In the genomic region with DNA sequence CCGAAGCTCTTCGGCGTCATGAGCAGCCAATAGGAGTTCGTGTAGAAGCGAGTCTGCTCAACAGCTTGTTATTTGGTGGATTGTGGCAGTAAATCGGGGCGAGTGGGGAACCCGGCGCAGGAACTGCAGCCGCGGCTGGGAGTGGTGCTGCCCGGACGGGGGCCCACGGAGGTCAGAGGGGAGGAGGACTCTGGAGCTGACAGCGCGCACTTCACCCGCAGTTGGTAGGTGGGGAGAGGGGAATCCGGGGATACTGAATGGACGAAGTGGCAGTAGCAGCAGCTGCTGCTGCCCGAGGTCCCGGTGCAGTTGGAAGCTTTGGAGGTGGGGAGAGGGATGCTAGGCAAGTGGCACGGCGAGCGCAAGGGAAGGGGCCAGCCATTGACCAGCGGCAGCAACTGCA, we compare ENCODE assay signal across 1 cellular context.
TF ChIP-seq lines count a peak whose summit lies in the region.

A gene with protein sequence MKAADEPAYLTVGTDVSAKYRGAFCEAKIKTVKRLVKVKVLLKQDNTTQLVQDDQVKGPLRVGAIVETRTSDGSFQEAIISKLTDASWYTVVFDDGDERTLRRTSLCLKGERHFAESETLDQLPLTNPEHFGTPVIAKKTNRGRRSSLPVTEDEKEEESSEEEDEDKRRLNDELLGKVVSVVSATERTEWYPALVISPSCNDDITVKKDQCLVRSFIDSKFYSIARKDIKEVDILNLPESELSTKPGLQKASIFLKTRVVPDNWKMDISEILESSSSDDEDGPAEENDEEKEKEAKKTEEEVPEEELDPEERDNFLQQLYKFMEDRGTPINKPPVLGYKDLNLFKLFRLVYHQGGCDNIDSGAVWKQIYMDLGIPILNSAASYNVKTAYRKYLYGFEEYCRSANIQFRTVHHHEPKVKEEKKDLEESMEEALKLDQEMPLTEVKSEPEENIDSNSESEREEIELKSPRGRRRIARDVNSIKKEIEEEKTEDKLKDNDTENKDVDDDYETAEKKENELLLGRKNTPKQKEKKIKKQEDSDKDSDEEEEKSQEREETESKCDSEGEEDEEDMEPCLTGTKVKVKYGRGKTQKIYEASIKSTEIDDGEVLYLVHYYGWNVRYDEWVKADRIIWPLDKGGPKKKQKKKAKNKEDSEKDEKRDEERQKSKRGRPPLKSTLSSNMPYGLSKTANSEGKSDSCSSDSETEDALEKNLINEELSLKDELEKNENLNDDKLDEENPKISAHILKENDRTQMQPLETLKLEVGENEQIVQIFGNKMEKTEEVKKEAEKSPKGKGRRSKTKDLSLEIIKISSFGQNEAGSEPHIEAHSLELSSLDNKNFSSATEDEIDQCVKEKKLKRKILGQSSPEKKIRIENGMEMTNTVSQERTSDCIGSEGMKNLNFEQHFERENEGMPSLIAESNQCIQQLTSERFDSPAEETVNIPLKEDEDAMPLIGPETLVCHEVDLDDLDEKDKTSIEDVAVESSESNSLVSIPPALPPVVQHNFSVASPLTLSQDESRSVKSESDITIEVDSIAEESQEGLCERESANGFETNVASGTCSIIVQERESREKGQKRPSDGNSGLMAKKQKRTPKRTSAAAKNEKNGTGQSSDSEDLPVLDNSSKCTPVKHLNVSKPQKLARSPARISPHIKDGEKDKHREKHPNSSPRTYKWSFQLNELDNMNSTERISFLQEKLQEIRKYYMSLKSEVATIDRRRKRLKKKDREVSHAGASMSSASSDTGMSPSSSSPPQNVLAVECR (plus strand): TSS at position 79 of the 403 bp plus-strand sequence. CDS start 1,300 bp downstream, outside the sequence.

TF ChIP-seq in HepG2, 621 proteins besides CTCF, POLR2A, EP300 and RAD21 (continued from another document and continues in another):
- TF ChIP-seq, protein P1, sequence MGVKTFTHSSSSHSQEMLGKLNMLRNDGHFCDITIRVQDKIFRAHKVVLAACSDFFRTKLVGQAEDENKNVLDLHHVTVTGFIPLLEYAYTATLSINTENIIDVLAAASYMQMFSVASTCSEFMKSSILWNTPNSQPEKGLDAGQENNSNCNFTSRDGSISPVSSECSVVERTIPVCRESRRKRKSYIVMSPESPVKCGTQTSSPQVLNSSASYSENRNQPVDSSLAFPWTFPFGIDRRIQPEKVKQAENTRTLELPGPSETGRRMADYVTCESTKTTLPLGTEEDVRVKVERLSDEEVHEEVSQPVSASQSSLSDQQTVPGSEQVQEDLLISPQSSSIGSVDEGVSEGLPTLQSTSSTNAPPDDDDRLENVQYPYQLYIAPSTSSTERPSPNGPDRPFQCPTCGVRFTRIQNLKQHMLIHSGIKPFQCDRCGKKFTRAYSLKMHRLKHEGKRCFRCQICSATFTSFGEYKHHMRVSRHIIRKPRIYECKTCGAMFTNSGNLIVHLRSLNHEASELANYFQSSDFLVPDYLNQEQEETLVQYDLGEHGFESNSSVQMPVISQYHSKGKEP (CRISPR knock-in tag; IDR thresholded peaks at IDR 0.05) = no peak
- 0 out of 2 replicates have a peak, but pooled peaks have one; percentile 28 for TF ChIP-seq CBFB (CRISPR knock-in tag; IDR thresholded peaks at IDR 0.05)
- no peak for TF ChIP-seq ZC3H4 (CRISPR knock-in tag; IDR thresholded peaks at IDR 0.05; ENCODE audit: borderline replicate concordance)
- TF ChIP-seq ZNF260 (CRISPR knock-in tag; IDR thresholded peaks at IDR 0.05; ENCODE audit: borderline replicate concordance, low read depth) = no peak
- TF ChIP-seq ZFAT (CRISPR knock-in tag; conservative IDR thresholded peaks at IDR 0.05) = no peak
- TF ChIP-seq ZNF232 (CRISPR knock-in tag; IDR thresholded peaks at IDR 0.05; ENCODE audit: borderline replicate concordance) = no peak
- TF ChIP-seq FOXA1 (IDR thresholded peaks at IDR 0.05) = no peak
- TF ChIP-seq FOXA1 (CRISPR knock-in tag; IDR thresholded peaks at IDR 0.05) = peak; percentile 1; the same call in 1 of the 2 replicates
- peak; percentile 52 for TF ChIP-seq PHF8 (CRISPR knock-in tag; IDR thresholded peaks at IDR 0.05)
- TF ChIP-seq, protein P2, sequence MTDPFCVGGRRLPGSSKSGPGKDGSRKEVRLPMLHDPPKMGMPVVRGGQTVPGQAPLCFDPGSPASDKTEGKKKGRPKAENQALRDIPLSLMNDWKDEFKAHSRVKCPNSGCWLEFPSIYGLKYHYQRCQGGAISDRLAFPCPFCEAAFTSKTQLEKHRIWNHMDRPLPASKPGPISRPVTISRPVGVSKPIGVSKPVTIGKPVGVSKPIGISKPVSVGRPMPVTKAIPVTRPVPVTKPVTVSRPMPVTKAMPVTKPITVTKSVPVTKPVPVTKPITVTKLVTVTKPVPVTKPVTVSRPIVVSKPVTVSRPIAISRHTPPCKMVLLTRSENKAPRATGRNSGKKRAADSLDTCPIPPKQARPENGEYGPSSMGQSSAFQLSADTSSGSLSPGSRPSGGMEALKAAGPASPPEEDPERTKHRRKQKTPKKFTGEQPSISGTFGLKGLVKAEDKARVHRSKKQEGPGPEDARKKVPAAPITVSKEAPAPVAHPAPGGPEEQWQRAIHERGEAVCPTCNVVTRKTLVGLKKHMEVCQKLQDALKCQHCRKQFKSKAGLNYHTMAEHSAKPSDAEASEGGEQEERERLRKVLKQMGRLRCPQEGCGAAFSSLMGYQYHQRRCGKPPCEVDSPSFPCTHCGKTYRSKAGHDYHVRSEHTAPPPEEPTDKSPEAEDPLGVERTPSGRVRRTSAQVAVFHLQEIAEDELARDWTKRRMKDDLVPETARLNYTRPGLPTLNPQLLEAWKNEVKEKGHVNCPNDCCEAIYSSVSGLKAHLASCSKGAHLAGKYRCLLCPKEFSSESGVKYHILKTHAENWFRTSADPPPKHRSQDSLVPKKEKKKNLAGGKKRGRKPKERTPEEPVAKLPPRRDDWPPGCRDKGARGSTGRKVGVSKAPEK (CRISPR knock-in tag; IDR thresholded peaks at IDR 0.05; ENCODE audit: borderline replicate concordance) = no peak
- TF ChIP-seq SRSF1 (optimal IDR thresholded peaks at IDR 0.05; ENCODE audit: low read depth, low read length) = peak; percentile 2
- TF ChIP-seq STAG1 (CRISPR knock-in tag; IDR thresholded peaks at IDR 0.05) = no peak
- TF ChIP-seq, protein P3, sequence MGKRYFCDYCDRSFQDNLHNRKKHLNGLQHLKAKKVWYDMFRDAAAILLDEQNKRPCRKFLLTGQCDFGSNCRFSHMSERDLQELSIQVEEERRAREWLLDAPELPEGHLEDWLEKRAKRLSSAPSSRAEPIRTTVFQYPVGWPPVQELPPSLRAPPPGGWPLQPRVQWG (CRISPR knock-in tag; IDR thresholded peaks at IDR 0.05; ENCODE audit: borderline replicate concordance, low read depth) = no peak
- TF ChIP-seq RARA (CRISPR knock-in tag; IDR thresholded peaks at IDR 0.05) = no peak
- TF ChIP-seq ZFP1 (CRISPR knock-in tag; IDR thresholded peaks at IDR 0.05) = no peak
- peak; percentile 19; the same call in 1 of the 2 replicates for TF ChIP-seq RXRB (CRISPR knock-in tag; IDR thresholded peaks at IDR 0.05; ENCODE audit: borderline replicate concordance)
- no peak for TF ChIP-seq ETV5 (CRISPR knock-in tag; IDR thresholded peaks at IDR 0.05; ENCODE audit: borderline replicate concordance)
- TF ChIP-seq, protein P4, sequence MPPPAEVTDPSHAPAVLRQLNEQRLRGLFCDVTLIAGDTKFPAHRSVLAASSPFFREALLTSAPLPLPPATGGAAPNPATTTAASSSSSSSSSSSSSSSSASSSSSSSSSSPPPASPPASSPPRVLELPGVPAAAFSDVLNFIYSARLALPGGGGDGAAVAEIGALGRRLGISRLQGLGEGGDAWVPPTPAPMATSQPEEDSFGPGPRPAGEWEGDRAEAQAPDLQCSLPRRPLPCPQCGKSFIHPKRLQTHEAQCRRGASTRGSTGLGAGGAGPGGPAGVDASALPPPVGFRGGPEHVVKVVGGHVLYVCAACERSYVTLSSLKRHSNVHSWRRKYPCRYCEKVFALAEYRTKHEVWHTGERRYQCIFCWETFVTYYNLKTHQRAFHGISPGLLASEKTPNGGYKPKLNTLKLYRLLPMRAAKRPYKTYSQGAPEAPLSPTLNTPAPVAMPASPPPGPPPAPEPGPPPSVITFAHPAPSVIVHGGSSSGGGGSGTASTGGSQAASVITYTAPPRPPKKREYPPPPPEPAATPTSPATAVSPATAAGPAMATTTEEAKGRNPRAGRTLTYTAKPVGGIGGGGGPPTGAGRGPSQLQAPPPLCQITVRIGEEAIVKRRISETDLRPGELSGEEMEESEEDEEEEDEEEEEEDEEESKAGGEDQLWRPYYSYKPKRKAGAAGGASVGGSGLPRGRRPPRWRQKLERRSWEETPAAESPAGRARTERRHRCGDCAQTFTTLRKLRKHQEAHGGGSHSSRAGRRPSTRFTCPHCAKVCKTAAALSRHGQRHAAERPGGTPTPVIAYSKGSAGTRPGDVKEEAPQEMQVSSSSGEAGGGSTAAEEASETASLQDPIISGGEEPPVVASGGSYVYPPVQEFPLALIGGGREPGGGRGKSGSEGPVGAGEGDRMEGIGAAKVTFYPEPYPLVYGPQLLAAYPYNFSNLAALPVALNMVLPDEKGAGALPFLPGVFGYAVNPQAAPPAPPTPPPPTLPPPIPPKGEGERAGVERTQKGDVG (CRISPR knock-in tag; IDR thresholded peaks at IDR 0.05; ENCODE audit: borderline replicate concordance) = no peak
- TF ChIP-seq DNMT1 (CRISPR knock-in tag; IDR thresholded peaks at IDR 0.05) = no peak
- no peak for TF ChIP-seq ZFP90 (CRISPR knock-in tag; IDR thresholded peaks at IDR 0.05; ENCODE audit: borderline replicate concordance)
- TF ChIP-seq, protein P5, sequence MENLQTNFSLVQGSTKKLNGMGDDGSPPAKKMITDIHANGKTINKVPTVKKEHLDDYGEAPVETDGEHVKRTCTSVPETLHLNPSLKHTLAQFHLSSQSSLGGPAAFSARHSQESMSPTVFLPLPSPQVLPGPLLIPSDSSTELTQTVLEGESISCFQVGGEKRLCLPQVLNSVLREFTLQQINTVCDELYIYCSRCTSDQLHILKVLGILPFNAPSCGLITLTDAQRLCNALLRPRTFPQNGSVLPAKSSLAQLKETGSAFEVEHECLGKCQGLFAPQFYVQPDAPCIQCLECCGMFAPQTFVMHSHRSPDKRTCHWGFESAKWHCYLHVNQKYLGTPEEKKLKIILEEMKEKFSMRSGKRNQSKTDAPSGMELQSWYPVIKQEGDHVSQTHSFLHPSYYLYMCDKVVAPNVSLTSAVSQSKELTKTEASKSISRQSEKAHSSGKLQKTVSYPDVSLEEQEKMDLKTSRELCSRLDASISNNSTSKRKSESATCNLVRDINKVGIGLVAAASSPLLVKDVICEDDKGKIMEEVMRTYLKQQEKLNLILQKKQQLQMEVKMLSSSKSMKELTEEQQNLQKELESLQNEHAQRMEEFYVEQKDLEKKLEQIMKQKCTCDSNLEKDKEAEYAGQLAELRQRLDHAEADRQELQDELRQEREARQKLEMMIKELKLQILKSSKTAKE (CRISPR knock-in tag; IDR thresholded peaks at IDR 0.05; ENCODE audit: borderline replicate concordance) = peak; percentile 47; the same call in 1 of the 2 replicates
- TF ChIP-seq CHD2 (IDR thresholded peaks at IDR 0.05; ENCODE audit: low read depth, low read length) = no peak
- no peak for TF ChIP-seq CCAR2 (optimal IDR thresholded peaks at IDR 0.05; ENCODE audit: low read depth, low read length)
- TF ChIP-seq PHF21A (CRISPR knock-in tag; IDR thresholded peaks at IDR 0.05) = no peak
- TF ChIP-seq, protein P6, sequence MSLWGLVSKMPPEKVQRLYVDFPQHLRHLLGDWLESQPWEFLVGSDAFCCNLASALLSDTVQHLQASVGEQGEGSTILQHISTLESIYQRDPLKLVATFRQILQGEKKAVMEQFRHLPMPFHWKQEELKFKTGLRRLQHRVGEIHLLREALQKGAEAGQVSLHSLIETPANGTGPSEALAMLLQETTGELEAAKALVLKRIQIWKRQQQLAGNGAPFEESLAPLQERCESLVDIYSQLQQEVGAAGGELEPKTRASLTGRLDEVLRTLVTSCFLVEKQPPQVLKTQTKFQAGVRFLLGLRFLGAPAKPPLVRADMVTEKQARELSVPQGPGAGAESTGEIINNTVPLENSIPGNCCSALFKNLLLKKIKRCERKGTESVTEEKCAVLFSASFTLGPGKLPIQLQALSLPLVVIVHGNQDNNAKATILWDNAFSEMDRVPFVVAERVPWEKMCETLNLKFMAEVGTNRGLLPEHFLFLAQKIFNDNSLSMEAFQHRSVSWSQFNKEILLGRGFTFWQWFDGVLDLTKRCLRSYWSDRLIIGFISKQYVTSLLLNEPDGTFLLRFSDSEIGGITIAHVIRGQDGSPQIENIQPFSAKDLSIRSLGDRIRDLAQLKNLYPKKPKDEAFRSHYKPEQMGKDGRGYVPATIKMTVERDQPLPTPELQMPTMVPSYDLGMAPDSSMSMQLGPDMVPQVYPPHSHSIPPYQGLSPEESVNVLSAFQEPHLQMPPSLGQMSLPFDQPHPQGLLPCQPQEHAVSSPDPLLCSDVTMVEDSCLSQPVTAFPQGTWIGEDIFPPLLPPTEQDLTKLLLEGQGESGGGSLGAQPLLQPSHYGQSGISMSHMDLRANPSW (CRISPR knock-in tag; IDR thresholded peaks at IDR 0.05; ENCODE audit: borderline replicate concordance) = no peak
- no peak for TF ChIP-seq MIER2 (CRISPR knock-in tag; IDR thresholded peaks at IDR 0.05)
- TF ChIP-seq ARNT (IDR thresholded peaks at IDR 0.05) = no peak
- peak; percentile 40; the same call in 1 of the 2 replicates for TF ChIP-seq TARDBP (CRISPR knock-in tag; IDR thresholded peaks at IDR 0.05)
- TF ChIP-seq ZMYM4 (CRISPR knock-in tag; IDR thresholded peaks at IDR 0.05) = no peak
- no peak for TF ChIP-seq NFATC3 (CRISPR knock-in tag; IDR thresholded peaks at IDR 0.05)
- TF ChIP-seq, protein P7, sequence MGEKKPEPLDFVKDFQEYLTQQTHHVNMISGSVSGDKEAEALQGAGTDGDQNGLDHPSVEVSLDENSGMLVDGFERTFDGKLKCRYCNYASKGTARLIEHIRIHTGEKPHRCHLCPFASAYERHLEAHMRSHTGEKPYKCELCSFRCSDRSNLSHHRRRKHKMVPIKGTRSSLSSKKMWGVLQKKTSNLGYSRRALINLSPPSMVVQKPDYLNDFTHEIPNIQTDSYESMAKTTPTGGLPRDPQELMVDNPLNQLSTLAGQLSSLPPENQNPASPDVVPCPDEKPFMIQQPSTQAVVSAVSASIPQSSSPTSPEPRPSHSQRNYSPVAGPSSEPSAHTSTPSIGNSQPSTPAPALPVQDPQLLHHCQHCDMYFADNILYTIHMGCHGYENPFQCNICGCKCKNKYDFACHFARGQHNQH (CRISPR knock-in tag; IDR thresholded peaks at IDR 0.05) = 0 out of 2 replicates have a peak, but pooled peaks have one; percentile 6
- TF ChIP-seq EEA1 (CRISPR knock-in tag; IDR thresholded peaks at IDR 0.05; ENCODE audit: borderline replicate concordance) = no peak; the same call in 1 of the 2 replicates
- TF ChIP-seq, protein P8, sequence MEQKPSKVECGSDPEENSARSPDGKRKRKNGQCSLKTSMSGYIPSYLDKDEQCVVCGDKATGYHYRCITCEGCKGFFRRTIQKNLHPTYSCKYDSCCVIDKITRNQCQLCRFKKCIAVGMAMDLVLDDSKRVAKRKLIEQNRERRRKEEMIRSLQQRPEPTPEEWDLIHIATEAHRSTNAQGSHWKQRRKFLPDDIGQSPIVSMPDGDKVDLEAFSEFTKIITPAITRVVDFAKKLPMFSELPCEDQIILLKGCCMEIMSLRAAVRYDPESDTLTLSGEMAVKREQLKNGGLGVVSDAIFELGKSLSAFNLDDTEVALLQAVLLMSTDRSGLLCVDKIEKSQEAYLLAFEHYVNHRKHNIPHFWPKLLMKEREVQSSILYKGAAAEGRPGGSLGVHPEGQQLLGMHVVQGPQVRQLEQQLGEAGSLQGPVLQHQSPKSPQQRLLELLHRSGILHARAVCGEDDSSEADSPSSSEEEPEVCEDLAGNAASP (CRISPR knock-in tag; IDR thresholded peaks at IDR 0.05; ENCODE audit: borderline replicate concordance) = no peak
- TF ChIP-seq, protein P9, sequence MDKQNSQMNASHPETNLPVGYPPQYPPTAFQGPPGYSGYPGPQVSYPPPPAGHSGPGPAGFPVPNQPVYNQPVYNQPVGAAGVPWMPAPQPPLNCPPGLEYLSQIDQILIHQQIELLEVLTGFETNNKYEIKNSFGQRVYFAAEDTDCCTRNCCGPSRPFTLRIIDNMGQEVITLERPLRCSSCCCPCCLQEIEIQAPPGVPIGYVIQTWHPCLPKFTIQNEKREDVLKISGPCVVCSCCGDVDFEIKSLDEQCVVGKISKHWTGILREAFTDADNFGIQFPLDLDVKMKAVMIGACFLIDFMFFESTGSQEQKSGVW (CRISPR knock-in tag; IDR thresholded peaks at IDR 0.05; ENCODE audit: borderline replicate concordance) = no peak
